19 cellular contexts compared by ENCODE assay signal in genomic region chr7:155580367-155580766, GRCh38. TPM values are rescaled to one million over a fixed set of nuclear protein-coding genes. Genes with fewer than 3 reads are reported as not detected.
DNase-seq lines count a peak whose midpoint lies in the region; ATAC-seq lines count a peak whose summit lies in the region.
"Had no signal": no experiment of that assay in that cellular context is flagged by ENCODE, and none has a peak within 500 bp of the region (broad histone marks: within the 10 kb centered on the region; RNA-seq: fewer than 3 reads in every experiment).

No MANE protein-coding gene starts in this region.

- peak; percentile 48 to 55 for ATAC-seq in activated CD4-positive, CD25-positive, alpha-beta regulatory T cell treated with anti-CD3 and anti-CD28 coated beads, Interleukin-2, amount 50 U/mL, for 24 hours
- peak; percentile 80 to 86 for ATAC-seq in activated T-cell treated with anti-CD3 and anti-CD28 coated beads, Interleukin-2, amount 50 U/mL, for 4 hours
- ATAC-seq in HG03159 (IDR thresholded peaks at IDR 0.05; ENCODE audit: unreplicated experiment) (no peak), GM21423 (IDR thresholded peaks at IDR 0.05; ENCODE audit: unreplicated experiment) (no peak)
- ATAC-seq: left lung had no signal

- peaks cover 6% of the 10 kb centered on the region for H3K27me3 Mint-ChIP-seq in activated T-cell treated with anti-CD3 and anti-CD28 coated beads, Interleukin-2, amount 50 U/mL, for 4 hours (ENCODE audit: low read depth)

- DNase-seq in activated CD4-positive, CD25-positive, alpha-beta regulatory T cell treated with anti-CD3 and anti-CD28 coated beads, Interleukin-2, amount 50 U/mL, for 72 hours = no peak
- DNase-seq in Daoy (ENCODE audit: low read depth) = peak; percentile 37
- no peak for DNase-seq in activated T-cell treated with anti-CD3 and anti-CD28 coated beads, Interleukin-2, amount 50 U/mL, for 4 hours
- peak; percentile 73 for DNase-seq in stimulated activated CD4-positive, alpha-beta T cell treated with anti-CD3 and anti-CD28 coated beads, Interleukin-1b, Interleukin-23, amount 100 ng/mL, for 48 hours
- no peak for DNase-seq in AG20443 (ENCODE audit: low spot score)
- DNase-seq: 8988T, GDM1, GOT3, NCI-H1417 had no signal

- H3K4me3 Mint-ChIP-seq in activated T-cell treated with anti-CD3 and anti-CD28 coated beads, Interleukin-2, amount 50 U/mL, for 4 hours = no peak overlapping the region

- no peaks in the 10 kb centered on the region for H3K4me1 Mint-ChIP-seq in activated T-cell treated with anti-CD3 and anti-CD28 coated beads, Interleukin-2, amount 50 U/mL, for 4 hours (ENCODE audit: low read depth)

- no peaks in the 10 kb centered on the region for H3K36me3 Mint-ChIP-seq in activated T-cell treated with anti-CD3 and anti-CD28 coated beads, Interleukin-2, amount 50 U/mL, for 4 hours (ENCODE audit: insufficient read depth)

- H3K9me3 Mint-ChIP-seq in activated T-cell treated with anti-CD3 and anti-CD28 coated beads, Interleukin-2, amount 50 U/mL, for 4 hours = no peaks in the 10 kb centered on the region

RNA-seq across cellular contexts. Expression of gene CNPY1, which starts 34.0 kb away (rescaled TPM):
- total RNA-seq in Daoy (2014; rRNA removed; shearing (Covaris generic)) = 1.7 and 2.7 TPM in 2 replicates
- total RNA-seq in activated T-cell treated with anti-CD3 and anti-CD28 coated beads, Interleukin-2, amount 50 U/mL, for 4 hours = not detected
- total RNA-seq: activated CD8-positive, alpha-beta memory T cell treated with anti-CD3 and anti-CD28 coated beads for 36 hours; cardiac septum; epithelial cell of proximal tubule; left lung; mucosa of gallbladder; right atrium auricular region; RPMI7951 had no signal

Comparison
In these comparisons a context has a peak if more than half of its experiments do, and no peak if none do; other contexts are left out.
1. ATAC-seq: peak in activated CD4-positive, CD25-positive, alpha-beta regulatory T cell treated with anti-CD3 and anti-CD28 coated beads, Interleukin-2, amount 50 U/mL, for 24 hours (2 of 2) and activated T-cell treated with anti-CD3 and anti-CD28 coated beads, Interleukin-2, amount 50 U/mL, for 4 hours (2 of 2); none in HG03159 (single experiment) and GM21423 (single experiment).
2. DNase-seq: peak in Daoy (single experiment) and stimulated activated CD4-positive, alpha-beta T cell treated with anti-CD3 and anti-CD28 coated beads, Interleukin-1b, Interleukin-23, amount 100 ng/mL, for 48 hours (single experiment); none in activated CD4-positive, CD25-positive, alpha-beta regulatory T cell treated with anti-CD3 and anti-CD28 coated beads, Interleukin-2, amount 50 U/mL, for 72 hours (single experiment), activated T-cell treated with anti-CD3 and anti-CD28 coated beads, Interleukin-2, amount 50 U/mL, for 4 hours (single experiment) and AG20443 (single experiment).